In the genomic region with DNA sequence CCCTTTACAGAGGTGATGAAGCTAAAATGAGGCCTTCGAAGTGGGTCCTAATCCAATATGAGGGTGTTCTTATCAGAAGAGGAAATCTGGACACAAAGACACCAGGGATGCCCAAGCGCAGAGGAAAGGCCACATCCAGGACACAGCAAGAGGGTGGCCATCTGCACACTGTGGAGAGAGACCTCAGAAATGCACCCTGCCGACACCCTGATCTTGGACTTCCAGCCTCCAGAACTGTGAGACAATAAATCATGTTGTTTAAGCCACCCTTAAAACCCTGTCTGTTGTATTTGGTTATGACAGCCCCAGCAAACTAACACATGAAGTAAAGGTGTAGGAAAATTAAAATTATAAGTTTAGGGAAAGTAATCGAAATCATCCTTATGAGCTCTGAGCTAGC, we compare ENCODE assay signal across 34 cellular contexts.
"Had no signal": no experiment of that assay in that cellular context is flagged by ENCODE, and none has a peak within 500 bp of the region (broad histone marks: within the 10 kb centered on the region; RNA-seq: fewer than 3 reads in every experiment).

No MANE protein-coding gene starts in this region.

- H3K27ac ChIP-seq: adrenal gland, body of pancreas, brain microvascular endothelial cell, breast epithelium, VCaP had no signal

- ATAC-seq: activated CD8-positive, alpha-beta T cell treated with anti-CD3 and anti-CD28 coated beads for 36 hours; activated naive CD4-positive, alpha-beta T cell treated with anti-CD3 and anti-CD28 coated beads, Interleukin-2, amount 50 U/mL, for 72 hours; activated T-cell treated with anti-CD3 and anti-CD28 coated beads, Interleukin-2, amount 50 U/mL, for 4 hours; activated T-cell treated with anti-CD3 and anti-CD28 coated beads, Interleukin-2, amount 50 U/mL, for 72 hours; body of pancreas had no signal

- H3K4me3 ChIP-seq: adrenal gland, body of pancreas, breast epithelium had no signal

- H3K9me3 ChIP-seq: adrenal gland, body of pancreas, breast epithelium had no signal

- H3K36me3 Mint-ChIP-seq: activated CD4-positive, alpha-beta memory T cell treated with anti-CD3 and anti-CD28 coated beads for 36 hours; activated naive CD4-positive, alpha-beta T cell treated with anti-CD3 and anti-CD28 coated beads, Interleukin-2, amount 50 U/mL, for 72 hours had no signal

- H3K9me3 Mint-ChIP-seq: activated B cell treated with CpG ODN at 0.5 μM for 24 hours; activated CD4-positive, alpha-beta memory T cell treated with anti-CD3 and anti-CD28 coated beads for 36 hours; activated CD4-positive, alpha-beta T cell treated with anti-CD3 and anti-CD28 coated beads, Interleukin-2, amount 10 ng/mL, durations not matched to agents 24 days and 14 days; activated CD8-positive, alpha-beta T cell treated with anti-CD3 and anti-CD28 coated beads for 36 hours; activated naive CD4-positive, alpha-beta T cell treated with anti-CD3 and anti-CD28 coated beads for 36 hours; activated naive CD4-positive, alpha-beta T cell treated with anti-CD3 and anti-CD28 coated beads, Interleukin-2, amount 50 U/mL, for 72 hours; activated naive CD8-positive, alpha-beta T cell treated with anti-CD3 and anti-CD28 coated beads for 36 hours; activated T-cell treated with anti-CD3 and anti-CD28 coated beads, Interleukin-2, amount 50 U/mL, for 4 hours; activated T-cell treated with anti-CD3 and anti-CD28 coated beads, Interleukin-2, amount 50 U/mL, for 72 hours; activated T-helper 1 cell treated with anti-CD3 and anti-CD28 coated beads, Interleukin-12 subunit alpha, Interleukin-12 subunit beta, Interleukin-2, Interleukin-4 antibody, amounts not matched to agents 30 ng/mL and 10 ng/mL and 1 ng/mL, durations not matched to agents 14 hours and 24 hours and 36 hours; activated T-helper 2 cell treated with anti-CD3 and anti-CD28 coated beads, Interferon-gamma antibody, Interleukin-2, Interleukin-4, amounts not matched to agents 10 μg/mL and 5 μg/mL and 100 μg/mL, durations not matched to agents 14 hours and 24 hours and 36 hours; T-helper 1 cell treated with Interleukin-12 subunit alpha and Interleukin-12 subunit beta and Interleukin-4 antibody, amounts not matched to agents 30 μg/mL and 1 μg/mL, for 36 hours; T-helper 2 cell treated with Interferon-gamma antibody and Interleukin-4, amounts not matched to agents 5 μg/mL and 100 μg/mL, for 36 hours had no signal

- H3K36me3 ChIP-seq: adrenal gland, brain microvascular endothelial cell, breast epithelium had no signal

- H3K4me1 ChIP-seq: breast epithelium had no signal

- DNase-seq: activated B cell treated with CpG ODN at 0.5 μM for 24 hours; activated CD4-positive, alpha-beta memory T cell treated with anti-CD3 and anti-CD28 coated beads for 36 hours; activated CD4-positive, alpha-beta T cell treated with anti-CD3 and anti-CD28 coated beads for 4 hours; activated CD4-positive, alpha-beta T cell treated with anti-CD3 and anti-CD28 coated beads, Interleukin-2, amount 10 ng/mL, durations not matched to agents 24 days and 14 days; activated CD4-positive, alpha-beta T cell treated with anti-CD3 and anti-CD28 coated beads, Interleukin-2, amount 50 U/mL, for 1 hour; activated CD4-positive, alpha-beta T cell treated with anti-CD3 and anti-CD28 coated beads, Interleukin-2, amount 50 U/mL, for 4 hours; activated CD4-positive, CD25-positive, alpha-beta regulatory T cell treated with anti-CD3 and anti-CD28 coated beads, Interleukin-2, amount 50 U/mL, for 72 hours; activated CD8-positive, alpha-beta memory T cell treated with anti-CD3 and anti-CD28 coated beads, Interleukin-2, amount 50 U/mL, for 4 hours; activated CD8-positive, alpha-beta T cell treated with anti-CD3 and anti-CD28 coated beads for 36 hours; activated effector memory CD4-positive, alpha-beta T cell treated with Interleukin-2 at 50 U/mL for 16 hours; activated gamma-delta T cell treated with Interleukin-2 at 50 U/mL for 16 hours; activated naive CD4-positive, alpha-beta T cell; activated naive CD4-positive, alpha-beta T cell treated with anti-CD3 and anti-CD28 coated beads for 36 hours; activated naive CD8-positive, alpha-beta T cell treated with anti-CD3 and anti-CD28 coated beads for 36 hours; activated T-cell treated with anti-CD3 and anti-CD28 coated beads for 4 hours; activated T-cell treated with anti-CD3 and anti-CD28 coated beads, Interleukin-2, amount 50 U/mL, for 1 hour; activated T-cell treated with anti-CD3 and anti-CD28 coated beads, Interleukin-2, amount 50 U/mL, for 4 hours; activated T-cell treated with anti-CD3 and anti-CD28 coated beads, Interleukin-2, amount 50 U/mL, for 72 hours; adrenal gland; amniotic stem cell; aorta; body of pancreas; brain microvascular endothelial cell; central memory CD4-positive, alpha-beta T cell; T-helper 1 cell; T-helper 2 cell; T-helper 9 cell had no signal

- H3K4me3 Mint-ChIP-seq: activated B cell treated with CpG ODN at 0.5 μM for 24 hours; activated CD4-positive, alpha-beta memory T cell treated with anti-CD3 and anti-CD28 coated beads for 36 hours; activated CD4-positive, alpha-beta T cell treated with anti-CD3 and anti-CD28 coated beads, Interleukin-2, amount 10 ng/mL, durations not matched to agents 24 days and 14 days; activated CD8-positive, alpha-beta T cell treated with anti-CD3 and anti-CD28 coated beads for 36 hours; activated naive CD4-positive, alpha-beta T cell treated with anti-CD3 and anti-CD28 coated beads for 36 hours; activated naive CD8-positive, alpha-beta T cell treated with anti-CD3 and anti-CD28 coated beads for 36 hours; activated T-cell treated with anti-CD3 and anti-CD28 coated beads, Interleukin-2, amount 50 U/mL, for 4 hours; activated T-cell treated with anti-CD3 and anti-CD28 coated beads, Interleukin-2, amount 50 U/mL, for 72 hours; activated T-helper 1 cell treated with anti-CD3 and anti-CD28 coated beads, Interleukin-12 subunit alpha, Interleukin-12 subunit beta, Interleukin-2, Interleukin-4 antibody, amounts not matched to agents 30 ng/mL and 10 ng/mL and 1 ng/mL, durations not matched to agents 14 hours and 24 hours and 36 hours; T-helper 1 cell treated with Interleukin-12 subunit alpha and Interleukin-12 subunit beta and Interleukin-4 antibody, amounts not matched to agents 30 μg/mL and 1 μg/mL, for 36 hours; T-helper 2 cell treated with Interferon-gamma antibody and Interleukin-4, amounts not matched to agents 5 μg/mL and 100 μg/mL, for 36 hours had no signal

- H3K27ac Mint-ChIP-seq: activated B cell treated with CpG ODN at 0.5 μM for 24 hours; activated CD4-positive, alpha-beta memory T cell treated with anti-CD3 and anti-CD28 coated beads for 36 hours; activated CD4-positive, alpha-beta T cell treated with anti-CD3 and anti-CD28 coated beads, Interleukin-2, amount 10 ng/mL, durations not matched to agents 24 days and 14 days; activated CD8-positive, alpha-beta T cell treated with anti-CD3 and anti-CD28 coated beads for 36 hours; activated naive CD4-positive, alpha-beta T cell treated with anti-CD3 and anti-CD28 coated beads for 36 hours; activated naive CD4-positive, alpha-beta T cell treated with anti-CD3 and anti-CD28 coated beads, Interleukin-2, amount 50 U/mL, for 72 hours; activated naive CD8-positive, alpha-beta T cell treated with anti-CD3 and anti-CD28 coated beads for 36 hours; activated T-cell treated with anti-CD3 and anti-CD28 coated beads, Interleukin-2, amount 50 U/mL, for 72 hours; activated T-helper 1 cell treated with anti-CD3 and anti-CD28 coated beads, Interleukin-12 subunit alpha, Interleukin-12 subunit beta, Interleukin-2, Interleukin-4 antibody, amounts not matched to agents 30 ng/mL and 10 ng/mL and 1 ng/mL, durations not matched to agents 14 hours and 24 hours and 36 hours; activated T-helper 2 cell treated with anti-CD3 and anti-CD28 coated beads, Interferon-gamma antibody, Interleukin-2, Interleukin-4, amounts not matched to agents 10 μg/mL and 5 μg/mL and 100 μg/mL, durations not matched to agents 14 hours and 24 hours and 36 hours; T-helper 1 cell treated with Interleukin-12 subunit alpha and Interleukin-12 subunit beta and Interleukin-4 antibody, amounts not matched to agents 30 μg/mL and 1 μg/mL, for 36 hours; T-helper 2 cell treated with Interferon-gamma antibody and Interleukin-4, amounts not matched to agents 5 μg/mL and 100 μg/mL, for 36 hours had no signal

- H3K27me3 ChIP-seq: adrenal gland, body of pancreas, brain microvascular endothelial cell, breast epithelium had no signal

- H3K27me3 Mint-ChIP-seq: activated B cell treated with CpG ODN at 0.5 μM for 24 hours; activated CD4-positive, alpha-beta memory T cell treated with anti-CD3 and anti-CD28 coated beads for 36 hours; activated CD4-positive, alpha-beta T cell treated with anti-CD3 and anti-CD28 coated beads, Interleukin-2, amount 10 ng/mL, durations not matched to agents 24 days and 14 days; activated CD8-positive, alpha-beta T cell treated with anti-CD3 and anti-CD28 coated beads for 36 hours; activated naive CD8-positive, alpha-beta T cell treated with anti-CD3 and anti-CD28 coated beads for 36 hours had no signal
